15 cellular contexts compared by ENCODE assay signal in genomic region chr10:4020651-4021050, GRCh38.
DNase-seq lines count a peak whose midpoint lies in the region; ATAC-seq lines count a peak whose summit lies in the region.
"Had no signal": no experiment of that assay in that cellular context is flagged by ENCODE, and none has a peak within 500 bp of the region (broad histone marks: within the 10 kb centered on the region; RNA-seq: fewer than 3 reads in every experiment).

No MANE protein-coding gene starts in this region.

- no peaks in the 10 kb centered on the region for H3K27me3 Mint-ChIP-seq in activated naive CD8-positive, alpha-beta T cell treated with anti-CD3 and anti-CD28 coated beads, Interleukin-2, amount 10 ng/mL, durations not matched to agents 7 days and 5 days
- peaks cover 3% of the 10 kb centered on the region for H3K27me3 Mint-ChIP-seq in activated naive CD8-positive, alpha-beta T cell treated with anti-CD3 and anti-CD28 coated beads, Interleukin-2, amount 50 U/mL, for 24 hours
- no peaks in the 10 kb centered on the region for H3K27me3 Mint-ChIP-seq in central memory CD8-positive, alpha-beta T cell
- H3K27me3 Mint-ChIP-seq in activated T-cell treated with anti-CD3 and anti-CD28 coated beads, Interleukin-2, amount 50 U/mL, for 24 hours = no peaks in the 10 kb centered on the region

- no peak overlapping the region for H3K4me2 ChIP-seq in trophoblast cell (ENCODE audit: low read length)
- H3K4me2 ChIP-seq: BLaER1 had no signal

- DNase-seq in activated naive CD8-positive, alpha-beta T cell treated with anti-CD3 and anti-CD28 coated beads, Interleukin-2, amount 10 ng/mL, durations not matched to agents 7 days and 5 days = no peak
- no peak for DNase-seq in activated naive CD8-positive, alpha-beta T cell treated with anti-CD3 and anti-CD28 coated beads, Interleukin-2, amount 50 U/mL, for 24 hours
- no peak for DNase-seq in central memory CD8-positive, alpha-beta T cell (ENCODE audit: low spot score in 2 of 2)
- DNase-seq in trophoblast cell (no peak), cerebellum (ENCODE audit: low spot score) (no peak), GM03348 (ENCODE audit: low spot score) (no peak)
- no peak for DNase-seq in activated T-cell treated with anti-CD3 and anti-CD28 coated beads, Interleukin-2, amount 50 U/mL, for 24 hours
- DNase-seq: 8988T; Calu3; CD8-positive, alpha-beta T cell; DMS79 treated with DMSO at 0.1 percent for 48 hours; EL; H9 had no signal

- peaks cover 2% of the 10 kb centered on the region for H3K9me3 Mint-ChIP-seq in activated naive CD8-positive, alpha-beta T cell treated with anti-CD3 and anti-CD28 coated beads, Interleukin-2, amount 10 ng/mL, durations not matched to agents 7 days and 5 days
- no peaks in the 10 kb centered on the region for H3K9me3 Mint-ChIP-seq in activated naive CD8-positive, alpha-beta T cell treated with anti-CD3 and anti-CD28 coated beads, Interleukin-2, amount 50 U/mL, for 24 hours
- H3K9me3 Mint-ChIP-seq in central memory CD8-positive, alpha-beta T cell = no peaks in the 10 kb centered on the region
- H3K9me3 Mint-ChIP-seq in activated T-cell treated with anti-CD3 and anti-CD28 coated beads, Interleukin-2, amount 50 U/mL, for 24 hours = no peaks in the 10 kb centered on the region
- H3K9me3 Mint-ChIP-seq: CD8-positive, alpha-beta T cell; H9 had no signal

- H3K4me1 Mint-ChIP-seq in activated naive CD8-positive, alpha-beta T cell treated with anti-CD3 and anti-CD28 coated beads, Interleukin-2, amount 10 ng/mL, durations not matched to agents 7 days and 5 days = peaks cover 19% of the 10 kb centered on the region
- peaks cover 15% of the 10 kb centered on the region for H3K4me1 Mint-ChIP-seq in activated naive CD8-positive, alpha-beta T cell treated with anti-CD3 and anti-CD28 coated beads, Interleukin-2, amount 50 U/mL, for 24 hours
- peaks cover 15% of the 10 kb centered on the region for H3K4me1 Mint-ChIP-seq in central memory CD8-positive, alpha-beta T cell
- H3K4me1 Mint-ChIP-seq in activated T-cell treated with anti-CD3 and anti-CD28 coated beads, Interleukin-2, amount 50 U/mL, for 24 hours (ENCODE audit: low read depth) = peaks cover 14% of the 10 kb centered on the region

- no peak overlapping the region for H3K9ac ChIP-seq in trophoblast cell (ENCODE audit: low read length)
- H3K9ac ChIP-seq: BLaER1 had no signal

- peak overlapping the region; percentile 78 for H2BK12ac ChIP-seq in trophoblast cell (ENCODE audit: low read length)

- H3K27ac Mint-ChIP-seq in activated naive CD8-positive, alpha-beta T cell treated with anti-CD3 and anti-CD28 coated beads, Interleukin-2, amount 10 ng/mL, durations not matched to agents 7 days and 5 days = no peak overlapping the region
- H3K27ac Mint-ChIP-seq in activated naive CD8-positive, alpha-beta T cell treated with anti-CD3 and anti-CD28 coated beads, Interleukin-2, amount 50 U/mL, for 24 hours = no peak overlapping the region
- H3K27ac Mint-ChIP-seq in central memory CD8-positive, alpha-beta T cell (ENCODE audit: low read depth) = no peak overlapping the region
- no peak overlapping the region for H3K27ac Mint-ChIP-seq in activated T-cell treated with anti-CD3 and anti-CD28 coated beads, Interleukin-2, amount 50 U/mL, for 24 hours
- H3K27ac Mint-ChIP-seq: CD8-positive, alpha-beta T cell had no signal

- H4K8ac ChIP-seq in trophoblast cell (ENCODE audit: low read depth, low read length) = peak overlapping the region; percentile 41

- H3K4me1 ChIP-seq in trophoblast cell (ENCODE audit: control insufficient read depth in 1 of 2, insufficient read depth in 2 of 2, low read length in 2 of 2) = peaks cover 12 to 15% of the 10 kb centered on the region in 2 experiments

- no peak overlapping the region for H3K4me3 Mint-ChIP-seq in activated naive CD8-positive, alpha-beta T cell treated with anti-CD3 and anti-CD28 coated beads, Interleukin-2, amount 10 ng/mL, durations not matched to agents 7 days and 5 days
- no peak overlapping the region for H3K4me3 Mint-ChIP-seq in activated naive CD8-positive, alpha-beta T cell treated with anti-CD3 and anti-CD28 coated beads, Interleukin-2, amount 50 U/mL, for 24 hours
- H3K4me3 Mint-ChIP-seq in central memory CD8-positive, alpha-beta T cell = no peak overlapping the region
- H3K4me3 Mint-ChIP-seq in activated T-cell treated with anti-CD3 and anti-CD28 coated beads, Interleukin-2, amount 50 U/mL, for 24 hours = no peak overlapping the region
- H3K4me3 Mint-ChIP-seq: CD8-positive, alpha-beta T cell; H9 had no signal

- no peak overlapping the region for H3K4me3 ChIP-seq in trophoblast cell (ENCODE audit: low read depth, low read length)
- H3K4me3 ChIP-seq: BLaER1 had no signal

- no peak overlapping the region for H3K14ac ChIP-seq in trophoblast cell (ENCODE audit: low read length)

- H2BK5ac ChIP-seq in trophoblast cell (ENCODE audit: low read depth, low read length, poor library complexity) = no peak overlapping the region

- ATAC-seq in activated naive CD8-positive, alpha-beta T cell treated with anti-CD3 and anti-CD28 coated beads, Interleukin-2, amount 10 ng/mL, durations not matched to agents 7 days and 5 days (ENCODE audit: low read depth) = peak; percentile 57
- ATAC-seq in activated naive CD8-positive, alpha-beta T cell treated with anti-CD3 and anti-CD28 coated beads, Interleukin-2, amount 50 U/mL, for 24 hours = no peak
- peak; percentile 52 for ATAC-seq in central memory CD8-positive, alpha-beta T cell (replicated peaks; ENCODE audit: extremely low read depth, poor library complexity, severe bottlenecking)
- ATAC-seq: CD8-positive, alpha-beta T cell; HepG2 had no signal

- no peak overlapping the region for H2BK120ac ChIP-seq in trophoblast cell (ENCODE audit: insufficient read depth, low read length, poor library complexity)

- no peaks in the 10 kb centered on the region for H3K36me3 ChIP-seq in trophoblast cell (ENCODE audit: control insufficient read depth in 1 of 2, insufficient read depth in 2 of 2, low read length in 2 of 2)
- H3K36me3 ChIP-seq: BLaER1 had no signal

- no peaks in the 10 kb centered on the region for H3K27me3 ChIP-seq in trophoblast cell (ENCODE audit: insufficient read depth, low read length)
- H3K27me3 ChIP-seq: BLaER1 had no signal

- H3K18ac ChIP-seq in trophoblast cell (ENCODE audit: low read length) = no peak overlapping the region

- no peak overlapping the region for H2AFZ ChIP-seq in trophoblast cell (ENCODE audit: insufficient read depth, low read length, poor library complexity)

- H3K4ac ChIP-seq in trophoblast cell (ENCODE audit: low read depth, low read length) = no peak overlapping the region

- 95% methylated on average over 2 of the region's 5 CpGs for WGBS in trophoblast cell (ENCODE audit: extremely low coverage, insufficient coverage, insufficient read length)

- H2AK5ac ChIP-seq in trophoblast cell (ENCODE audit: low read length) = no peak overlapping the region

- H4K12ac ChIP-seq in trophoblast cell (ENCODE audit: low read depth, low read length) = no peak overlapping the region

- H4K91ac ChIP-seq in trophoblast cell (ENCODE audit: low read depth, low read length) = no peak overlapping the region

- peaks cover 8% of the 10 kb centered on the region for H3K36me3 Mint-ChIP-seq in activated naive CD8-positive, alpha-beta T cell treated with anti-CD3 and anti-CD28 coated beads, Interleukin-2, amount 10 ng/mL, durations not matched to agents 7 days and 5 days
- H3K36me3 Mint-ChIP-seq in activated naive CD8-positive, alpha-beta T cell treated with anti-CD3 and anti-CD28 coated beads, Interleukin-2, amount 50 U/mL, for 24 hours (ENCODE audit: low read depth) = no peaks in the 10 kb centered on the region
- no peaks in the 10 kb centered on the region for H3K36me3 Mint-ChIP-seq in central memory CD8-positive, alpha-beta T cell (ENCODE audit: insufficient read depth)
- H3K36me3 Mint-ChIP-seq in activated T-cell treated with anti-CD3 and anti-CD28 coated beads, Interleukin-2, amount 50 U/mL, for 24 hours (ENCODE audit: low read depth) = no peaks in the 10 kb centered on the region
- H3K36me3 Mint-ChIP-seq: CD8-positive, alpha-beta T cell had no signal

- peaks cover 17% of the 10 kb centered on the region for H3K79me1 ChIP-seq in trophoblast cell (ENCODE audit: low read length)

- H3K27ac ChIP-seq in trophoblast cell (ENCODE audit: low read depth, low read length) = no peak overlapping the region
- H3K27ac ChIP-seq: BLaER1 had no signal

- H3K23ac ChIP-seq in trophoblast cell (ENCODE audit: low read length) = no peak overlapping the region

- no peaks in the 10 kb centered on the region for H3K9me3 ChIP-seq in trophoblast cell (ENCODE audit: insufficient read depth, low read depth, low read length)
- H3K9me3 ChIP-seq: BLaER1 had no signal

- H3K79me2 ChIP-seq in trophoblast cell (ENCODE audit: control insufficient read depth, insufficient read depth, low read length, poor library complexity) = no peaks in the 10 kb centered on the region

- POLR2A ChIA-PET in activated naive CD8-positive, alpha-beta T cell treated with anti-CD3 and anti-CD28 coated beads, Interleukin-2, amount 10 ng/mL, durations not matched to agents 7 days and 5 days (lab: Charles Lee) = no interaction called here
